2 cellular contexts compared by ENCODE assay signal in genomic region chr17:28740406-28741357, GRCh38.
TF ChIP-seq lines count a peak whose summit lies in the region.

No MANE protein-coding gene starts in this region.

TF ChIP-seq in IMR-90, 13 proteins besides CTCF, POLR2A, EP300 and RAD21:
- TF ChIP-seq RCOR1 (IDR thresholded peaks at IDR 0.05; ENCODE audit: insufficient replicate concordance, low read length) (no peak), USF2 (IDR thresholded peaks at IDR 0.05; ENCODE audit: low read depth, low read length) (no peak), BHLHE40 (IDR thresholded peaks at IDR 0.05; ENCODE audit: low read depth, low read length) (no peak), MAFK (IDR thresholded peaks at IDR 0.05; ENCODE audit: low read depth, low read length) (no peak), NFE2L2 (IDR thresholded peaks at IDR 0.05; ENCODE audit: low read depth, low read length) (no peak), CHD1 (IDR thresholded peaks at IDR 0.05; ENCODE audit: low read depth, low read length) (no peak), ELK1 (IDR thresholded peaks at IDR 0.05; ENCODE audit: borderline replicate concordance, low read depth, low read length) (no peak)
TF ChIP-seq in IMR-90: peak in this region for 0.

TF ChIP-seq in GM12878, 131 proteins besides CTCF, POLR2A, EP300 and RAD21:
- TF ChIP-seq POLR2AphosphoS5 (IDR thresholded peaks at IDR 0.05; ENCODE audit: low read length) (0 out of 2 replicates have a peak, but pooled peaks have one; percentile 16), ATF2 (IDR thresholded peaks at IDR 0.05; ENCODE audit: low read length) (no peak), SIN3A (IDR thresholded peaks at IDR 0.05; ENCODE audit: low read depth, low read length) (peak; percentile 18; the same call in 1 of the 2 replicates), SREBF2 (IDR thresholded peaks at IDR 0.05; ENCODE audit: low read length) (no peak), CREM (IDR thresholded peaks at IDR 0.05; ENCODE audit: low read depth) (no peak)
